Comparison of ENCODE assay signal across 24 cellular contexts in genomic region chr13:22193070-22193469, GRCh38.
DNase-seq lines count a peak whose midpoint lies in the region; ATAC-seq and TF ChIP-seq lines count a peak whose summit lies in the region.
"Had no signal": no experiment of that assay in that cellular context is flagged by ENCODE, and none has a peak within 500 bp of the region (broad histone marks: within the 10 kb centered on the region; RNA-seq: fewer than 3 reads in every experiment).

No MANE protein-coding gene starts in this region.

- H3K4me3 ChIP-seq in esophagus muscularis mucosa = no peak overlapping the region
- H3K4me3 ChIP-seq in H7 (ENCODE audit: insufficient read depth, low read depth, low read length) = no peak overlapping the region

- H3K27me3 ChIP-seq in esophagus muscularis mucosa (no peaks in the 10 kb centered on the region), H7 (ENCODE audit: control insufficient read depth, insufficient read depth, low read length) (no peaks in the 10 kb centered on the region)

- TF ChIP-seq CTCF in esophagus muscularis mucosa (IDR thresholded peaks at IDR 0.05) = no peak

- CTCF ChIA-PET in activated CD8-positive, alpha-beta memory T cell treated with anti-CD3 and anti-CD28 coated beads, Interleukin-2, amount 10 ng/mL, durations not matched to agents 7 days and 5 days (lab: Charles Lee) = interaction anchor here (1.1 kb wide), 1 partner anchor 555 kb away, joined by 4 read pairs; no protein-coding TSS in a partner anchor
- CTCF ChIA-PET in activated naive CD4-positive, alpha-beta T cell treated with anti-CD3 and anti-CD28 coated beads for 36 hours (lab: Charles Lee) = interaction anchor here (0.6 kb wide), 1 partner anchor 508 kb away, joined by 4 read pairs; no protein-coding TSS in a partner anchor

- H3K36me3 ChIP-seq in esophagus muscularis mucosa = no peaks in the 10 kb centered on the region
- H3K36me3 ChIP-seq in H7 (replicated peaks; ENCODE audit: control insufficient read depth, insufficient read depth, low read length) = no peaks in the 10 kb centered on the region

- peaks cover 3% of the 10 kb centered on the region for H3K4me1 Mint-ChIP-seq in activated CD8-positive, alpha-beta memory T cell treated with anti-CD3 and anti-CD28 coated beads, Interleukin-2, amount 10 ng/mL, durations not matched to agents 7 days and 5 days
- H3K4me1 Mint-ChIP-seq in activated naive CD4-positive, alpha-beta T cell treated with anti-CD3 and anti-CD28 coated beads for 36 hours (ENCODE audit: low read depth) = no peaks in the 10 kb centered on the region
- H3K4me1 Mint-ChIP-seq: CD14-positive monocyte had no signal

- H3K36me3 Mint-ChIP-seq in activated CD8-positive, alpha-beta memory T cell treated with anti-CD3 and anti-CD28 coated beads, Interleukin-2, amount 10 ng/mL, durations not matched to agents 7 days and 5 days = no peaks in the 10 kb centered on the region
- H3K36me3 Mint-ChIP-seq in activated naive CD4-positive, alpha-beta T cell treated with anti-CD3 and anti-CD28 coated beads for 36 hours (ENCODE audit: low read depth) = no peaks in the 10 kb centered on the region
- H3K36me3 Mint-ChIP-seq: CD14-positive monocyte had no signal

- no peak for TF ChIP-seq POLR2A in esophagus muscularis mucosa (IDR thresholded peaks at IDR 0.05; ENCODE audit: low read depth)

- H3K27ac Mint-ChIP-seq in activated CD8-positive, alpha-beta memory T cell treated with anti-CD3 and anti-CD28 coated beads, Interleukin-2, amount 10 ng/mL, durations not matched to agents 7 days and 5 days = no peak overlapping the region
- no peak overlapping the region for H3K27ac Mint-ChIP-seq in activated naive CD4-positive, alpha-beta T cell treated with anti-CD3 and anti-CD28 coated beads for 36 hours
- H3K27ac Mint-ChIP-seq: B cell, CD14-positive monocyte had no signal

- peaks cover 0 to 9% (median 6%) of the 10 kb centered on the region in 4 donors for H3K4me1 ChIP-seq in esophagus muscularis mucosa

- 76% methylated on average over 2 of the region's 2 CpGs for WGBS in esophagus muscularis mucosa

- intact Hi-C loops in esophagus muscularis mucosa (cut with DNase I) = no loop called here
- intact Hi-C loops in activated naive CD4-positive, alpha-beta T cell treated with anti-CD3 and anti-CD28 coated beads for 36 hours (cut with micrococcal nuclease) = no loop called here

- peak; percentile 59 for DNase-seq in activated CD8-positive, alpha-beta memory T cell treated with anti-CD3 and anti-CD28 coated beads, Interleukin-2, amount 10 ng/mL, durations not matched to agents 7 days and 5 days
- no peak for DNase-seq in activated CD8-positive, alpha-beta memory T cell treated with anti-CD3 and anti-CD28 coated beads, Interleukin-2, amount 50 U/mL, for 4 hours
- DNase-seq in esophagus muscularis mucosa (ENCODE audit: extremely low spot score) (peak; percentile 2), H7 (no peak)
- DNase-seq in activated naive CD4-positive, alpha-beta T cell treated with anti-CD3 and anti-CD28 coated beads for 36 hours = no peak
- DNase-seq: DMS53; GDM1; GOT3; KG1; MV-4-11; NCI-H1105 treated with DMSO at 0.1 percent for 48 hours; NCI-H2029 treated with DMSO at 0.1 percent for 48 hours; NCI-H345; NCI-H524; NCI-H774; NK-92 treated with Interleukin-12 subunit alpha and Interleukin-12 subunit beta, amount 100 ng/mL, for 24 hours; SIG-M5; SK-N-SH had no signal

- no peaks in the 10 kb centered on the region for H3K9me3 ChIP-seq in esophagus muscularis mucosa
- H3K9me3 ChIP-seq: SK-N-SH had no signal

- no peak overlapping the region for H3K4me3 Mint-ChIP-seq in activated CD8-positive, alpha-beta memory T cell treated with anti-CD3 and anti-CD28 coated beads, Interleukin-2, amount 10 ng/mL, durations not matched to agents 7 days and 5 days
- no peak overlapping the region for H3K4me3 Mint-ChIP-seq in activated naive CD4-positive, alpha-beta T cell treated with anti-CD3 and anti-CD28 coated beads for 36 hours
- H3K4me3 Mint-ChIP-seq: B cell, CD14-positive monocyte had no signal

- H3K27me3 Mint-ChIP-seq in activated CD8-positive, alpha-beta memory T cell treated with anti-CD3 and anti-CD28 coated beads, Interleukin-2, amount 10 ng/mL, durations not matched to agents 7 days and 5 days = no peaks in the 10 kb centered on the region
- H3K27me3 Mint-ChIP-seq in activated naive CD4-positive, alpha-beta T cell treated with anti-CD3 and anti-CD28 coated beads for 36 hours (ENCODE audit: low read depth) = no peaks in the 10 kb centered on the region
- H3K27me3 Mint-ChIP-seq: B cell had no signal

- no peak overlapping the region for H3K27ac ChIP-seq in esophagus muscularis mucosa (replicated peaks in 1 of 4)

- no peaks in the 10 kb centered on the region for H3K9me3 Mint-ChIP-seq in activated CD8-positive, alpha-beta memory T cell treated with anti-CD3 and anti-CD28 coated beads, Interleukin-2, amount 10 ng/mL, durations not matched to agents 7 days and 5 days (ENCODE audit: low read depth)
- no peaks in the 10 kb centered on the region for H3K9me3 Mint-ChIP-seq in activated naive CD4-positive, alpha-beta T cell treated with anti-CD3 and anti-CD28 coated beads for 36 hours

- peak; percentile 58 for ATAC-seq in activated CD8-positive, alpha-beta memory T cell treated with anti-CD3 and anti-CD28 coated beads, Interleukin-2, amount 10 ng/mL, durations not matched to agents 7 days and 5 days
- ATAC-seq in GM19023 (IDR thresholded peaks at IDR 0.05; ENCODE audit: unreplicated experiment) = peak; percentile 57
- peak; percentile 51 for ATAC-seq in HG03342 (IDR thresholded peaks at IDR 0.05; ENCODE audit: unreplicated experiment)
- ATAC-seq in HG02623 (IDR thresholded peaks at IDR 0.05; ENCODE audit: unreplicated experiment) = no peak
- ATAC-seq: HCT116 had no signal

- TF ChIP-seq EP300 in esophagus muscularis mucosa (IDR thresholded peaks at IDR 0.05) = no peak

Comparison
In these comparisons a context has a peak if more than half of its experiments do, and no peak if none do; other contexts are left out.
1. DNase-seq: peak in activated CD8-positive, alpha-beta memory T cell treated with anti-CD3 and anti-CD28 coated beads, Interleukin-2, amount 10 ng/mL, durations not matched to agents 7 days and 5 days (single experiment) and esophagus muscularis mucosa (single experiment); none in activated CD8-positive, alpha-beta memory T cell treated with anti-CD3 and anti-CD28 coated beads, Interleukin-2, amount 50 U/mL, for 4 hours (single experiment), H7 (single experiment) and activated naive CD4-positive, alpha-beta T cell treated with anti-CD3 and anti-CD28 coated beads for 36 hours (single experiment).